8 cellular contexts compared by ENCODE assay signal in genomic region chr13:87671031-87671823, GRCh38. TPM values are rescaled to one million over a fixed set of nuclear protein-coding genes. Genes with fewer than 3 reads are reported as not detected.
A peak's percentile ranks its signal among the peaks of the same experiment; 100 is the strongest.
DNase-seq lines count a peak whose midpoint lies in the region; ATAC-seq and TF ChIP-seq lines count a peak whose summit lies in the region.

SLITRK5 (plus strand) TSS chr13:87671371; CDS start chr13:87675389, 4,018 bp downstream.

- no peak within 1 kb of the TSS for H3K4me3 ChIP-seq in Karpas-422 (ENCODE audit: low read length)
- peak within 1 kb of the TSS; percentile 97 for H3K4me3 ChIP-seq in SJCRH30
- H3K4me3 ChIP-seq in adrenal gland = peak within 1 kb of the TSS in 2 of 4 donors; percentile 22 to 58

- ATAC-seq in GM21825 (IDR thresholded peaks at IDR 0.05; ENCODE audit: unreplicated experiment) = peak; percentile 98
- peak; percentile 96 for ATAC-seq in left ventricle myocardium superior

- H3K4me1 ChIP-seq in Karpas-422 (ENCODE audit: low read length) = no peaks in the 10 kb centered on the region; the same call in 1 of the 2 replicates
- peaks cover 7% of the 10 kb centered on the region for H3K4me1 ChIP-seq in SJCRH30
- H3K4me1 ChIP-seq in adrenal gland (replicated peaks in 1 of 2) = peaks cover 18 to 20% of the 10 kb centered on the region in 2 donors

- peaks cover 16% of the 10 kb centered on the region for H3K4me1 Mint-ChIP-seq in progenitor cell of endocrine pancreas (ENCODE audit: low read depth)

- H3K27me3 ChIP-seq in Karpas-422 (ENCODE audit: low read length) = no peaks in the 10 kb centered on the region
- no peaks in the 10 kb centered on the region for H3K27me3 ChIP-seq in SJCRH30
- peaks cover 49% of the 10 kb centered on the region for H3K27me3 ChIP-seq in adrenal gland

- no peak within 1 kb of the TSS for H3K9ac ChIP-seq in Karpas-422 (ENCODE audit: low read length)

- H3K9me2 ChIP-seq in Karpas-422 (replicated peaks; ENCODE audit: insufficient read depth, low read length) = no peaks in the 10 kb centered on the region

- H3K4me2 ChIP-seq in Karpas-422 (ENCODE audit: low read depth, low read length, poor library complexity, severe bottlenecking) = no peak within 1 kb of the TSS

- H4K20me1 ChIP-seq in Karpas-422 (ENCODE audit: insufficient read depth, low read depth, low read length) = no peaks in the 10 kb centered on the region

- 0 to 1% (median 1%) methylated on average over 22 to 51 of the region's 51 CpGs for WGBS in adrenal gland, 4 donors

- no peaks in the 10 kb centered on the region for H3K79me2 ChIP-seq in Karpas-422 (ENCODE audit: low read length)

- peak within 1 kb of the TSS; percentile 71 for H3K27ac Mint-ChIP-seq in progenitor cell of endocrine pancreas

- intact Hi-C loops in adrenal gland (cut with DNase I) (no loop called here), left ventricle myocardium superior (cut with micrococcal nuclease) (no loop called here)

- H2AFZ ChIP-seq in Karpas-422 (ENCODE audit: low read length) = peak within 1 kb of the TSS; percentile 32; the same call in 1 of the 2 replicates

- H3K36me3 Mint-ChIP-seq in progenitor cell of endocrine pancreas (ENCODE audit: insufficient read depth) = no peaks in the 10 kb centered on the region

- TF ChIP-seq CTCF in adrenal gland (IDR thresholded peaks at IDR 0.05) = peak; percentile 33 to 82 (median 56)
- TF ChIP-seq CTCF in progenitor cell of endocrine pancreas (IDR thresholded peaks at IDR 0.05; ENCODE audit: unreplicated experiment) = peak; percentile 94

- peak within 1 kb of the TSS; percentile 82 for H3K4me3 Mint-ChIP-seq in progenitor cell of endocrine pancreas (ENCODE audit: low read depth)

- H3K36me3 ChIP-seq in Karpas-422 (ENCODE audit: insufficient read depth, low read length) = no peaks in the 10 kb centered on the region
- H3K36me3 ChIP-seq in SJCRH30 = peaks cover 9% of the 10 kb centered on the region
- no peaks in the 10 kb centered on the region for H3K36me3 ChIP-seq in adrenal gland (replicated peaks in 1 of 2)

- H3K9me3 ChIP-seq in Karpas-422 (ENCODE audit: low read length) (peaks cover 12% of the 10 kb centered on the region), SJCRH30 (replicated peaks) (no peaks in the 10 kb centered on the region), adrenal gland (replicated peaks in 1 of 3) (no peaks in the 10 kb centered on the region)

- TF ChIP-seq POLR2A in adrenal gland (IDR thresholded peaks at IDR 0.05) = no peak

- no peak within 1 kb of the TSS for H3K27ac ChIP-seq in Karpas-422 (ENCODE audit: low read length)
- peak within 1 kb of the TSS; percentile 86 for H3K27ac ChIP-seq in SJCRH30
- H3K27ac ChIP-seq in adrenal gland = no peak within 1 kb of the TSS

- H3K27me3 Mint-ChIP-seq in progenitor cell of endocrine pancreas = peaks cover 43% of the 10 kb centered on the region

- DNase-seq in ELR (ENCODE audit: low read depth) (peak; percentile 80), Karpas-422 (no peak), SJCRH30 (peak; percentile 90 to 96), adrenal gland (peak; percentile 51 to 78 (median 68)), left ventricle myocardium superior (peak; percentile 74), progenitor cell of endocrine pancreas (ENCODE audit: low spot score, unreplicated experiment) (peak; percentile 81), T-helper 9 cell (no peak)

- no peaks in the 10 kb centered on the region for H3K9me3 Mint-ChIP-seq in progenitor cell of endocrine pancreas (ENCODE audit: low read depth)

RNA-seq across cellular contexts. Expression of gene SLITRK5, which starts in this region (rescaled TPM):
- not detected in 2 replicates for total RNA-seq in Karpas-422 (2014; rRNA removed; shearing (Covaris generic); ENCODE audit: low replicate concordance)
- 2.8 and 3.3 TPM in 2 replicates for total RNA-seq in SJCRH30 (2014; rRNA removed; shearing (Covaris generic))
- total RNA-seq in adrenal gland (under 1 TPM in 7 of 8 donors, not detected in 1; under 0.01 to 0.21 (median 0.08) TPM), left ventricle myocardium superior (0.02 TPM), progenitor cell of endocrine pancreas (0.07 and 0.14 TPM in 2 replicates)
- polyA plus RNA-seq in adrenal gland = under 1 TPM; 0.07 to 0.16 (median 0.08) TPM

Comparison
In these comparisons a context has a peak if more than half of its experiments do, and no peak if none do; other contexts are left out.
1. Peak in DNase-seq in adrenal gland; RNA of the gene not detected or under 1 TPM.
2. Peak in DNase-seq and ATAC-seq in left ventricle myocardium superior; RNA of the gene not detected or under 1 TPM.
3. Peak in DNase-seq in progenitor cell of endocrine pancreas; RNA of the gene not detected or under 1 TPM.
4. DNase-seq: peak in ELR (single experiment) and SJCRH30 (2 of 2); none in Karpas-422 (single experiment) and T-helper 9 cell (single experiment).